ENCODE assay signal across 9 cellular contexts in the genomic region with DNA sequence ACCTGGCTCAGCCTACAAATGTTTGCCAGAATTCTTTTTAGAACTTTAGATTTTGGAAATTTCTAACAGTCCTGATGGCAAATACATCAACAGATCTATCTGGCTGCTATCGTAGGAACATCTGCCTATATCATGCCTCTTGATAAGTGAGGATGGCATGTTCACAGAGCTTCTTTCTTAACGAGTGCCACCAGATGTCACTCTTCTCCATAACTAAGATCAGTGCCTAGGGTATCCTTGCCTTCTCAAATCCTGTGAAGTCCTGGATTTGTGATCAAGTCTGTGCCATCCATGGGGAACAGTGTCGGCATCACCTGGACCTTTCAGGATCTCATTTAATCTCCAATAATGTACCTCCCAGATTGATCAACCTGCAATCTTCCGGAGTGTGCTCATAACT. TPM values are rescaled to one million over a fixed set of nuclear protein-coding genes. Genes with fewer than 3 reads are reported as not detected.
DNase-seq lines count a peak whose midpoint lies in the region; ATAC-seq and TF ChIP-seq lines count a peak whose summit lies in the region.
"Had no signal": no experiment of that assay in that cellular context is flagged by ENCODE, and none has a peak within 500 bp of the region (broad histone marks: within the 10 kb centered on the region; RNA-seq: fewer than 3 reads in every experiment).

No MANE protein-coding gene starts in this region.

- H3K4me1 Mint-ChIP-seq in activated CD4-positive, alpha-beta T cell treated with anti-CD3 and anti-CD28 coated beads, Interleukin-2, amount 10 ng/mL, durations not matched to agents 24 days and 14 days, result no peaks in the 10 kb centered on the region
- H3K4me1 Mint-ChIP-seq in CD4-positive, alpha-beta T cell (ENCODE audit: low read depth), result no peaks in the 10 kb centered on the region

- H3K27me3 ChIP-seq in BJ (ENCODE audit: control insufficient read depth, insufficient read depth, low read length) (no peaks in the 10 kb centered on the region), ascending aorta (no peaks in the 10 kb centered on the region)
- no peaks in the 10 kb centered on the region for H3K27me3 ChIP-seq in CD4-positive, alpha-beta T cell (ENCODE audit: control insufficient read depth, insufficient read depth, low read length)

- peaks cover 2% of the 10 kb centered on the region for H3K27me3 Mint-ChIP-seq in activated CD4-positive, alpha-beta T cell treated with anti-CD3 and anti-CD28 coated beads, Interleukin-2, amount 10 ng/mL, durations not matched to agents 24 days and 14 days
- peaks cover 17% of the 10 kb centered on the region for H3K27me3 Mint-ChIP-seq in CD4-positive, alpha-beta T cell

- H3K9me3 ChIP-seq in ascending aorta, result no peaks in the 10 kb centered on the region
- no peaks in the 10 kb centered on the region for H3K9me3 ChIP-seq in CD4-positive, alpha-beta T cell (ENCODE audit: control insufficient read depth, low read length)

- no peak overlapping the region for H3K4me3 Mint-ChIP-seq in activated CD4-positive, alpha-beta T cell treated with anti-CD3 and anti-CD28 coated beads, Interleukin-2, amount 10 ng/mL, durations not matched to agents 24 days and 14 days
- no peak overlapping the region for H3K4me3 Mint-ChIP-seq in CD4-positive, alpha-beta T cell

- TF ChIP-seq CTCF in BJ (IDR thresholded peaks at IDR 0.05; ENCODE audit: insufficient read depth, low read depth, low read length) (peak; percentile 47), HFF-Myc (IDR thresholded peaks at IDR 0.05; ENCODE audit: low read depth, low read length, missing control alignments) (peak; percentile 38), ascending aorta (IDR thresholded peaks at IDR 0.05) (peak in 1 of 3 experiments; percentile 12)
- TF ChIP-seq CTCF in CD4-positive, alpha-beta T cell (IDR thresholded peaks at IDR 0.05), result no peak

- H3K36me3 Mint-ChIP-seq in activated CD4-positive, alpha-beta T cell treated with anti-CD3 and anti-CD28 coated beads, Interleukin-2, amount 10 ng/mL, durations not matched to agents 24 days and 14 days (ENCODE audit: low read depth), result no peaks in the 10 kb centered on the region
- H3K36me3 Mint-ChIP-seq in CD4-positive, alpha-beta T cell (ENCODE audit: low read depth), result no peaks in the 10 kb centered on the region

- DNase-seq in BJ (ENCODE audit: low read depth) (no peak), HFF-Myc (ENCODE audit: extremely low read depth, low read depth) (peak; percentile 10), SK-N-DZ (ENCODE audit: low spot score) (peak; percentile 7), left ventricle myocardium superior (no peak), putamen (ENCODE audit: low spot score) (no peak), ascending aorta (ENCODE audit: low spot score in 2 of 2) (no peak)
- DNase-seq in activated CD4-positive, alpha-beta T cell treated with anti-CD3 and anti-CD28 coated beads, Interleukin-2, amount 10 ng/mL, durations not matched to agents 24 days and 14 days, result no peak
- DNase-seq in CD4-positive, alpha-beta T cell, result no peak

- CTCF ChIA-PET in BJ (lab: Yijun Ruan, JAX), result no interaction called here
- CTCF ChIA-PET in CD4-positive, alpha-beta T cell (lab: Charles Lee), result no interaction called here

- POLR2A ChIA-PET in BJ (lab: Charles Lee), result no interaction called here
- POLR2A ChIA-PET in CD4-positive, alpha-beta T cell (lab: Charles Lee), result no interaction called here

- H3K36me3 ChIP-seq in BJ (ENCODE audit: control insufficient read depth, insufficient read depth, low read length), result no peaks in the 10 kb centered on the region
- H3K36me3 ChIP-seq in ascending aorta, result no peaks in the 10 kb centered on the region

- no peak overlapping the region for H3K27ac Mint-ChIP-seq in activated CD4-positive, alpha-beta T cell treated with anti-CD3 and anti-CD28 coated beads, Interleukin-2, amount 10 ng/mL, durations not matched to agents 24 days and 14 days
- no peak overlapping the region for H3K27ac Mint-ChIP-seq in CD4-positive, alpha-beta T cell

- H3K4me1 ChIP-seq in ascending aorta, result no peaks in the 10 kb centered on the region

- ATAC-seq in left ventricle myocardium superior, result peak; percentile 55
- ATAC-seq in CD4-positive, alpha-beta T cell (ENCODE audit: poor library complexity), result no peak

- H3K27ac ChIP-seq in ascending aorta, result no peak overlapping the region
- no peak overlapping the region for H3K27ac ChIP-seq in CD4-positive, alpha-beta T cell (ENCODE audit: low read depth, low read length)

- no peaks in the 10 kb centered on the region for H3K9me3 Mint-ChIP-seq in activated CD4-positive, alpha-beta T cell treated with anti-CD3 and anti-CD28 coated beads, Interleukin-2, amount 10 ng/mL, durations not matched to agents 24 days and 14 days
- no peaks in the 10 kb centered on the region for H3K9me3 Mint-ChIP-seq in CD4-positive, alpha-beta T cell

- intact Hi-C loops in left ventricle myocardium superior (cut with micrococcal nuclease), result loop anchor here (2.0 kb wide), 1 partner anchor 71 kb away; no protein-coding TSS in a partner anchor
- intact Hi-C loops in activated CD4-positive, alpha-beta T cell treated with anti-CD3 and anti-CD28 coated beads, Interleukin-2, amount 10 ng/mL, durations not matched to agents 24 days and 14 days (cut with micrococcal nuclease), result no loop called here
- intact Hi-C loops in ascending aorta (cut with DNase I), result no loop called here
- intact Hi-C loops in CD4-positive, alpha-beta T cell (cut with DNase I, micrococcal nuclease), result no loop called here

- H3K4me3 ChIP-seq in BJ (ENCODE audit: low read depth, low read length), result no peak overlapping the region
- H3K4me3 ChIP-seq in HFF-Myc (replicated peaks; ENCODE audit: low read depth, low read length), result no peak overlapping the region
- no peak overlapping the region for H3K4me3 ChIP-seq in ascending aorta

RNA-seq across cellular contexts. Expression of a gene that starts 36.5 kb away (rescaled TPM):
- polyA plus RNA-seq in BJ (2011; rRNA removed), result not detected in 2 replicates
- not detected in 2 replicates for polyA minus RNA-seq in BJ (2011; rRNA and poly(A)+ RNA removed)
- not detected in 2 replicates for polyA plus RNA-seq in SK-N-DZ (2014; cell fraction: cytosol; rRNA removed)
- not detected in 2 replicates for polyA plus RNA-seq in SK-N-DZ (2014; cell fraction: nucleus; rRNA removed)
- total RNA-seq in left ventricle myocardium superior (3.5 TPM), ascending aorta (not detected)
- total RNA-seq in activated CD4-positive, alpha-beta T cell treated with anti-CD3 and anti-CD28 coated beads, Interleukin-2, amount 10 ng/mL, durations not matched to agents 24 days and 14 days, result not detected in 2 replicates
- total RNA-seq in CD4-positive, alpha-beta T cell, result not detected

RNA-seq across cellular contexts. Expression of a gene that starts 58.1 kb away (rescaled TPM):
- polyA plus RNA-seq in BJ (2011; rRNA removed), result not detected in 2 replicates
- not detected in 2 replicates for polyA minus RNA-seq in BJ (2011; rRNA and poly(A)+ RNA removed)
- polyA plus RNA-seq in SK-N-DZ (2014; cell fraction: cytosol; rRNA removed), result not detected in 2 replicates
- not detected in 2 replicates for polyA plus RNA-seq in SK-N-DZ (2014; cell fraction: nucleus; rRNA removed)
- total RNA-seq in left ventricle myocardium superior (not detected), ascending aorta (not detected)
- not detected in 2 replicates for total RNA-seq in activated CD4-positive, alpha-beta T cell treated with anti-CD3 and anti-CD28 coated beads, Interleukin-2, amount 10 ng/mL, durations not matched to agents 24 days and 14 days
- total RNA-seq in CD4-positive, alpha-beta T cell, result under 1 TPM; 0.60 to 0.98 TPM
- total RNA-seq: frontal cortex had no signal

Comparison
In these comparisons a context has a peak if more than half of its experiments do, and no peak if none do; other contexts are left out.
1. DNase-seq: peak in HFF-Myc (single experiment) and SK-N-DZ (single experiment); none in BJ (single experiment), left ventricle myocardium superior (single experiment), activated CD4-positive, alpha-beta T cell treated with anti-CD3 and anti-CD28 coated beads, Interleukin-2, amount 10 ng/mL, durations not matched to agents 24 days and 14 days (single experiment), putamen (single experiment), ascending aorta (0 of 2) and CD4-positive, alpha-beta T cell (0 of 10).